Comparison of ENCODE assay signal across 21 cellular contexts in the genomic region with DNA sequence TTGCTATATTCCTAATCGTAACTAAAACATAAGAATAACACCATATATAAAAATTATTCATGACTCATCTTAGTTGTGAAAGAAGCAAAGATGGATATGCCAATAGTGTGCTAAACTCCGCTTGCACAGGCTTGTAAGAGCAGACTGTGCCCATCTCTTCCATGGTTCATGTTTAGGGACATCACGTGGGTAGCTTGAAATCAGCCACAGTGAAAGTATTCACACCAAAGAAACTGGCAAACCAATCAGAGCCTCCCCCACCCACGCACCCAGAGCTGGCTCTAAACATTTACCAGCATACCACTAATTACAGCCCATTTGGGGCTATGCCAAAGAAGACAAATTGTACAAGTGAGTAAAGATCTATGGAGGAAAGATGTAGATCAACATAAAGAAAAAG.
DNase-seq lines count a peak whose midpoint lies in the region; FAIRE-seq and TF ChIP-seq lines count a peak whose summit lies in the region.
"Had no signal": no experiment of that assay in that cellular context is flagged by ENCODE, and none has a peak within 500 bp of the region (broad histone marks: within the 10 kb centered on the region; RNA-seq: fewer than 3 reads in every experiment).

No MANE protein-coding gene starts in this region.

- no peaks in the 10 kb centered on the region for H3K27me3 ChIP-seq in endodermal cell (ENCODE audit: control insufficient read depth, insufficient read depth, low read length, poor library complexity, severe bottlenecking)
- H3K27me3 ChIP-seq: MG63 had no signal

- H3K4me1 ChIP-seq in endodermal cell (ENCODE audit: control insufficient read depth, insufficient read depth, low read length) = peaks cover 4% of the 10 kb centered on the region
- H3K4me1 ChIP-seq: A549 had no signal

- no peak overlapping the region for H3K9ac ChIP-seq in endodermal cell (ENCODE audit: extremely low read depth, low read length, poor library complexity, severe bottlenecking)

- DNase-seq in GM19239 (ENCODE audit: insufficient read length, low spot score) (no peak), RWPE1 (ENCODE audit: low spot score) (peak; percentile 48), epithelial cell of esophagus (ENCODE audit: low read depth) (peak; percentile 81), renal cortical epithelial cell (ENCODE audit: low read depth) (peak; percentile 53), NCI-H1048 (lab: John Stamatoyannopoulos, UW) (no peak), endodermal cell (no peak), type B pancreatic cell (ENCODE audit: extremely low spot score, unreplicated experiment) (no peak)
- DNase-seq: C1 segment of cervical spinal cord; CD4-positive, alpha-beta memory T cell; COR-L47; GDM1; KBM-7; MG63; NCI-H2029 treated with DMSO at 0.1 percent for 48 hours; NCI-H446 treated with DMSO at 0.1 percent for 48 hours; NCI-H526; PC-9; SHP77 had no signal

- CTCF ChIA-PET in RWPE1 (lab: Yijun Ruan, JAX) = interaction anchor here (0.7 kb wide), 1 partner anchor 832 kb away, joined by 3 read pairs; no protein-coding TSS in a partner anchor

- no peaks in the 10 kb centered on the region for H3K27me3 Mint-ChIP-seq in endodermal cell (ENCODE audit: insufficient read depth)
- no peaks in the 10 kb centered on the region for H3K27me3 Mint-ChIP-seq in type B pancreatic cell
- H3K27me3 Mint-ChIP-seq: CD4-positive, alpha-beta memory T cell had no signal

- no peaks in the 10 kb centered on the region for H3K9me3 ChIP-seq in endodermal cell (ENCODE audit: control insufficient read depth, low read length)
- H3K9me3 ChIP-seq: A549, MG63 had no signal

- POLR2A ChIA-PET in RWPE1 (lab: Yijun Ruan, JAX; ENCODE audit: low non-redundant PET) = no interaction called here

- TF ChIP-seq CTCF in RWPE1 (conservative IDR thresholded peaks at IDR 0.05; ENCODE audit: low read depth) (no peak), epithelial cell of esophagus (IDR thresholded peaks at IDR 0.05; ENCODE audit: insufficient read depth, low read depth, low read length, missing control alignments) (no peak), endodermal cell (conservative IDR thresholded peaks at IDR 0.05) (no peak), type B pancreatic cell (conservative IDR thresholded peaks at IDR 0.05) (no peak)

- H3K4me3 ChIP-seq in epithelial cell of esophagus (ENCODE audit: low read length) (no peak overlapping the region), endodermal cell (ENCODE audit: low read length) (no peak overlapping the region)
- H3K4me3 ChIP-seq: A549, MG63, PC-9 had no signal

- no peak overlapping the region for H3K27ac Mint-ChIP-seq in endodermal cell
- H3K27ac Mint-ChIP-seq in type B pancreatic cell = no peak overlapping the region
- H3K27ac Mint-ChIP-seq: CD4-positive, alpha-beta memory T cell had no signal

- H3K9me3 Mint-ChIP-seq in endodermal cell = no peaks in the 10 kb centered on the region
- H3K9me3 Mint-ChIP-seq in type B pancreatic cell = no peaks in the 10 kb centered on the region

- H3K4me1 Mint-ChIP-seq in endodermal cell (peaks cover 10% of the 10 kb centered on the region), type B pancreatic cell (ENCODE audit: unreplicated experiment) (no peaks in the 10 kb centered on the region)

- H3K36me3 ChIP-seq in endodermal cell (ENCODE audit: control insufficient read depth, insufficient read depth, low read length) = peaks cover 67% of the 10 kb centered on the region

- H3K4me3 Mint-ChIP-seq in endodermal cell = no peak overlapping the region
- H3K4me3 Mint-ChIP-seq in type B pancreatic cell = no peak overlapping the region
- H3K4me3 Mint-ChIP-seq: CD4-positive, alpha-beta memory T cell had no signal

- WGBS in endodermal cell (ENCODE audit: insufficient coverage in 1 of 2, insufficient read length in 1 of 2), 2 experiments = 93 to 100% methylated on average over 1 to 3 of the region's 4 CpGs

- FAIRE-seq in GM19239 (lab: Jason Lieb, UNC) = peak; percentile 62
- FAIRE-seq: A549, GM12892, H1 had no signal

- H3K36me3 Mint-ChIP-seq in endodermal cell (ENCODE audit: low read depth) (no peaks in the 10 kb centered on the region), type B pancreatic cell (peaks cover 4% of the 10 kb centered on the region)
- H3K36me3 Mint-ChIP-seq: CD4-positive, alpha-beta memory T cell had no signal

- H3K27ac ChIP-seq in RWPE1 (no peak overlapping the region), endodermal cell (ENCODE audit: low read depth, low read length) (no peak overlapping the region)
- H3K27ac ChIP-seq: A549, PC-9 had no signal

Comparison
In these comparisons a context has a peak if more than half of its experiments do, and no peak if none do; other contexts are left out.
1. DNase-seq: peak in RWPE1 (single experiment), epithelial cell of esophagus (single experiment) and renal cortical epithelial cell (single experiment); none in GM19239 (single experiment), NCI-H1048 (single experiment), endodermal cell (single experiment) and type B pancreatic cell (single experiment).